In genomic region chr1:93732514-93732913, GRCh38 we compare ENCODE assay signal across 15 cellular contexts. TPM values are rescaled to one million over a fixed set of nuclear protein-coding genes. Genes with fewer than 3 reads are reported as not detected.
DNase-seq lines count a peak whose midpoint lies in the region; ATAC-seq, FAIRE-seq and TF ChIP-seq lines count a peak whose summit lies in the region.
"Had no signal": no experiment of that assay in that cellular context is flagged by ENCODE, and none has a peak within 500 bp of the region (broad histone marks: within the 10 kb centered on the region; RNA-seq: fewer than 3 reads in every experiment).

No MANE protein-coding gene starts in this region.

- no peak overlapping the region for H3K4me3 ChIP-seq in astrocyte (ENCODE audit: insufficient read depth, low read depth, low read length)
- H3K4me3 ChIP-seq: adrenal gland, dorsolateral prefrontal cortex had no signal

- no peaks in the 10 kb centered on the region for H3K9me3 Mint-ChIP-seq in astrocyte (ENCODE audit: unreplicated experiment)
- H3K9me3 Mint-ChIP-seq: stimulated activated naive CD8-positive, alpha-beta T cell treated with anti-CD3 and anti-CD28 coated beads, Interleukin-15, Interleukin-2, amounts not matched to agents 100 ng/mL and 50 ng/mL, for 24 hours had no signal

- in situ Hi-C loops in KBM-7 (cut with MboI; ENCODE audit: low pct_unique_long_range_greater_than_20kb, low sequenced_read_pairs): no loop called here

- H3K4me1 Mint-ChIP-seq in astrocyte (ENCODE audit: low read depth, unreplicated experiment): peaks cover 45% of the 10 kb centered on the region

- no peaks in the 10 kb centered on the region for H3K9me3 ChIP-seq in astrocyte (ENCODE audit: insufficient read depth, low read depth, low read length)
- H3K9me3 ChIP-seq: adrenal gland had no signal

- H3K36me3 ChIP-seq in astrocyte (ENCODE audit: insufficient read depth, low read length): no peaks in the 10 kb centered on the region
- H3K36me3 ChIP-seq: adrenal gland had no signal

- H3K4me1 ChIP-seq in astrocyte (ENCODE audit: insufficient read depth, low read length): peaks cover 15% of the 10 kb centered on the region
- H3K4me1 ChIP-seq: adrenal gland had no signal

- FAIRE-seq in astrocyte (lab: Jason Lieb, UNC): no peak
- FAIRE-seq: G401.6 had no signal

- peaks cover 3% of the 10 kb centered on the region for H3K36me3 Mint-ChIP-seq in astrocyte (ENCODE audit: low read depth, unreplicated experiment)

- no peaks in the 10 kb centered on the region for H3K79me2 ChIP-seq in astrocyte (ENCODE audit: insufficient read depth, low read length)

- H3K9ac ChIP-seq in astrocyte (ENCODE audit: low read length): no peak overlapping the region

- no peaks in the 10 kb centered on the region for H4K20me1 ChIP-seq in astrocyte (ENCODE audit: insufficient read depth, low read length)

- no peak overlapping the region for H3K4me3 Mint-ChIP-seq in astrocyte (ENCODE audit: unreplicated experiment)
- H3K4me3 Mint-ChIP-seq: stimulated activated naive CD8-positive, alpha-beta T cell treated with anti-CD3 and anti-CD28 coated beads, Interleukin-15, Interleukin-2, amounts not matched to agents 100 ng/mL and 50 ng/mL, for 24 hours had no signal

- no peak overlapping the region for H3K4me2 ChIP-seq in astrocyte (ENCODE audit: low read length)

- H2AFZ ChIP-seq in astrocyte (ENCODE audit: low read depth, low read length): no peak overlapping the region

- no peak overlapping the region for H3K27ac ChIP-seq in astrocyte (ENCODE audit: low read depth, low read length)
- H3K27ac ChIP-seq: adrenal gland had no signal

- no peaks in the 10 kb centered on the region for H3K27me3 Mint-ChIP-seq in astrocyte (ENCODE audit: low read depth, unreplicated experiment)
- H3K27me3 Mint-ChIP-seq: stimulated activated naive CD8-positive, alpha-beta T cell treated with anti-CD3 and anti-CD28 coated beads, Interleukin-15, Interleukin-2, amounts not matched to agents 100 ng/mL and 50 ng/mL, for 24 hours had no signal

- no peak for DNase-seq in AG09319 (ENCODE audit: extremely low read depth, low read depth)
- no peak for DNase-seq in GM20000 (ENCODE audit: low spot score)
- DNase-seq in astrocyte (ENCODE audit: low read depth): no peak
- DNase-seq in iPS-NIHi7 (ENCODE audit: extremely low spot score): peak; percentile 41
- DNase-seq in KBM-7: no peak
- DNase-seq in stimulated activated CD4-positive, alpha-beta T cell treated with anti-CD3 and anti-CD28 coated beads, Interleukin-4, amount 100 ng/mL, for 1 hour: no peak
- no peak for DNase-seq in NCI-H1092 (lab: John Stamatoyannopoulos, UW)
- DNase-seq: activated T-cell treated with anti-CD3 and anti-CD28 coated beads, Interleukin-2, amount 50 U/mL, for 1 hour; adrenal gland; dorsolateral prefrontal cortex; foreskin melanocyte; retina had no signal

- no peaks in the 10 kb centered on the region for H3K27me3 ChIP-seq in astrocyte (ENCODE audit: insufficient read depth, low read length)
- H3K27me3 ChIP-seq: adrenal gland, dorsolateral prefrontal cortex had no signal

- TF ChIP-seq CTCF in AG09319 (IDR thresholded peaks at IDR 0.05; ENCODE audit: low read depth, low read length) (peak; percentile 8), GM20000 (IDR thresholded peaks at IDR 0.05; ENCODE audit: extremely low read depth, missing control alignments) (peak; percentile 20), astrocyte (IDR thresholded peaks at IDR 0.05; ENCODE audit: insufficient read depth, low read depth, low read length) (peak; percentile 35)

- no peak for ATAC-seq in HG03565 (IDR thresholded peaks at IDR 0.05; ENCODE audit: unreplicated experiment)

- H3K27ac Mint-ChIP-seq in astrocyte (ENCODE audit: unreplicated experiment): no peak overlapping the region
- H3K27ac Mint-ChIP-seq: stimulated activated naive CD8-positive, alpha-beta T cell treated with anti-CD3 and anti-CD28 coated beads, Interleukin-15, Interleukin-2, amounts not matched to agents 100 ng/mL and 50 ng/mL, for 24 hours had no signal

RNA-seq across cellular contexts. Expression of gene BCAR3, which starts 50.9 kb away (rescaled TPM):
- total RNA-seq in astrocyte: 30.0 and 31.1 TPM in 2 replicates
